ENCODE assay signal across 8 cellular contexts in genomic region chr3:16174389-16174788, GRCh38. TPM values are rescaled to one million over a fixed set of nuclear protein-coding genes. Genes with fewer than 3 reads are reported as not detected.
DNase-seq lines count a peak whose midpoint lies in the region; ATAC-seq, FAIRE-seq and TF ChIP-seq lines count a peak whose summit lies in the region.

Gene GALNT15 (plus strand): TSS chr3:16174680. CDS start chr3:16175152, 472 bp downstream.

- H3K27me3 Mint-ChIP-seq in activated T-helper 1 cell treated with anti-CD3 and anti-CD28 coated beads, Interleukin-12 subunit alpha, Interleukin-12 subunit beta, Interleukin-2, Interleukin-4 antibody, amounts not matched to agents 30 ng/mL and 10 ng/mL and 1 ng/mL, durations not matched to agents 14 hours and 24 hours and 36 hours (ENCODE audit: insufficient read depth), result peaks cover 5% of the 10 kb centered on the region

- H3K9ac ChIP-seq in HepG2 (ENCODE audit: insufficient read depth, low read depth, low read length), result no peak within 1 kb of the TSS

- no peak for TF ChIP-seq CTCF in HepG2 (CRISPR knock-in tag; IDR thresholded peaks at IDR 0.05)

- H3K9me3 ChIP-seq in HepG2 (ENCODE audit: low read length), result no peaks in the 10 kb centered on the region

- no peaks in the 10 kb centered on the region for H4K20me1 ChIP-seq in HepG2 (ENCODE audit: insufficient read depth, low read length)

- ATAC-seq in HepG2, result peak; percentile 32; the same call in 2 of the 3 replicates

- H2AFZ ChIP-seq in HepG2 (ENCODE audit: low read length), result no peak within 1 kb of the TSS

- 0% methylated on average over 5 of the region's 8 CpGs for WGBS in HepG2 (ENCODE audit: low lambda C conversion rate)

- DNase-seq in NCI-H226 (peak; percentile 58), dermis blood vessel endothelial cell (peak; percentile 90), HepG2 (ENCODE audit: low spot score) (no peak), SHP77 treated with DMSO at 0.1 percent for 48 hours (lab: John Stamatoyannopoulos, UW) (no peak), activated T-cell treated with anti-CD3 and anti-CD28 coated beads for 4 hours (no peak)
- no peak for DNase-seq in central memory CD4-positive, alpha-beta T cell
- DNase-seq in activated T-helper 1 cell treated with anti-CD3 and anti-CD28 coated beads, Interleukin-12 subunit alpha, Interleukin-12 subunit beta, Interleukin-2, Interleukin-4 antibody, amounts not matched to agents 30 ng/mL and 10 ng/mL and 1 ng/mL, durations not matched to agents 14 hours and 24 hours and 36 hours (ENCODE audit: low spot score), result no peak

- no peak for FAIRE-seq in HepG2 (lab: Jason Lieb, UNC)

- H3K4me3 ChIP-seq in HepG2 (replicated peaks in 1 of 3; ENCODE audit: insufficient read depth in 1 of 3, low read depth in 2 of 3, low read length in 3 of 3), result no peak within 1 kb of the TSS

- no peaks in the 10 kb centered on the region for H3K36me3 Mint-ChIP-seq in activated T-helper 1 cell treated with anti-CD3 and anti-CD28 coated beads, Interleukin-12 subunit alpha, Interleukin-12 subunit beta, Interleukin-2, Interleukin-4 antibody, amounts not matched to agents 30 ng/mL and 10 ng/mL and 1 ng/mL, durations not matched to agents 14 hours and 24 hours and 36 hours (ENCODE audit: low read depth)

- H3K4me2 ChIP-seq in HepG2 (ENCODE audit: low read depth, low read length), result no peak within 1 kb of the TSS

- intact Hi-C loops in HepG2 (cut with micrococcal nuclease; ENCODE audit: unreplicated experiment), result no loop called here
- intact Hi-C loops in activated T-helper 1 cell treated with anti-CD3 and anti-CD28 coated beads, Interleukin-12 subunit alpha, Interleukin-12 subunit beta, Interleukin-2, Interleukin-4 antibody, amounts not matched to agents 30 ng/mL and 10 ng/mL and 1 ng/mL, durations not matched to agents 14 hours and 24 hours and 36 hours (cut with micrococcal nuclease), result no loop called here

- peaks cover 3 to 66% of the 10 kb centered on the region in 2 experiments; a peak in 3 of 5 replicates for H3K27me3 ChIP-seq in HepG2 (ENCODE audit: control insufficient read depth in 1 of 2, insufficient read depth in 2 of 2, low read length in 2 of 2)

- H3K4me1 Mint-ChIP-seq in activated T-helper 1 cell treated with anti-CD3 and anti-CD28 coated beads, Interleukin-12 subunit alpha, Interleukin-12 subunit beta, Interleukin-2, Interleukin-4 antibody, amounts not matched to agents 30 ng/mL and 10 ng/mL and 1 ng/mL, durations not matched to agents 14 hours and 24 hours and 36 hours (ENCODE audit: low read depth), result no peaks in the 10 kb centered on the region

- POLR2A ChIA-PET in HepG2 (lab: Yijun Ruan, JAX), result interaction anchor here (1.0 kb wide), 1 partner anchor 114 kb away, joined by 3 read pairs; no protein-coding TSS in a partner anchor

- H3K27ac ChIP-seq in HepG2 (ENCODE audit: extremely low read length, insufficient read depth, low read length) (no peak within 1 kb of the TSS), temporal lobe (ENCODE audit: low read depth, low read length) (peak within 1 kb of the TSS; percentile 93)

- H3K79me2 ChIP-seq in HepG2 (ENCODE audit: insufficient read depth, low read length), result no peaks in the 10 kb centered on the region

- H3K9me3 Mint-ChIP-seq in activated T-helper 1 cell treated with anti-CD3 and anti-CD28 coated beads, Interleukin-12 subunit alpha, Interleukin-12 subunit beta, Interleukin-2, Interleukin-4 antibody, amounts not matched to agents 30 ng/mL and 10 ng/mL and 1 ng/mL, durations not matched to agents 14 hours and 24 hours and 36 hours, result no peaks in the 10 kb centered on the region

- in situ Hi-C loops in HepG2 (cut with HindIII; ENCODE audit: extremely low pct_ligation_motif_present, low pct_unique_long_range_greater_than_20kb), result loop anchor here (5.0 kb wide), 1 partner anchor 122 kb away; no protein-coding TSS in a partner anchor

- H3K4me1 ChIP-seq in HepG2 (ENCODE audit: insufficient read depth, low read length), result peaks cover 18% of the 10 kb centered on the region

- TF ChIP-seq EP300 in HepG2 (IDR thresholded peaks at IDR 0.05; ENCODE audit: low read depth in 2 of 2, low read length in 2 of 2) (no peak), HepG2 (CRISPR knock-in tag; IDR thresholded peaks at IDR 0.05; ENCODE audit: borderline replicate concordance) (no peak)

- H3K36me3 ChIP-seq in HepG2 (replicated peaks in 1 of 2; ENCODE audit: control insufficient read depth in 1 of 2, insufficient read depth in 2 of 2, low read length in 2 of 2), result no peaks in the 10 kb centered on the region

- CTCF ChIA-PET in HepG2 (lab: Yijun Ruan, JAX; ENCODE audit: low intra/inter-chr PET ratio, low total read pairs), result interaction anchor here (1.3 kb wide), 1 partner anchor 126 kb away, joined by 3 read pairs; no protein-coding TSS in a partner anchor

- no peak within 1 kb of the TSS for H3K4me3 Mint-ChIP-seq in activated T-helper 1 cell treated with anti-CD3 and anti-CD28 coated beads, Interleukin-12 subunit alpha, Interleukin-12 subunit beta, Interleukin-2, Interleukin-4 antibody, amounts not matched to agents 30 ng/mL and 10 ng/mL and 1 ng/mL, durations not matched to agents 14 hours and 24 hours and 36 hours

- BruUV-seq in HepG2 (replicated peaks; lab: Mats Ljungman, UMichigan), result no TSS peak

- no peak for TF ChIP-seq POLR2A in HepG2 (IDR thresholded peaks at IDR 0.05; ENCODE audit: insufficient read depth in 1 of 2, low read depth in 2 of 2, low read length in 2 of 2)

- TF ChIP-seq RAD21 in HepG2 (CRISPR knock-in tag; IDR thresholded peaks at IDR 0.05), result no peak

- no peak within 1 kb of the TSS for H3K27ac Mint-ChIP-seq in activated T-helper 1 cell treated with anti-CD3 and anti-CD28 coated beads, Interleukin-12 subunit alpha, Interleukin-12 subunit beta, Interleukin-2, Interleukin-4 antibody, amounts not matched to agents 30 ng/mL and 10 ng/mL and 1 ng/mL, durations not matched to agents 14 hours and 24 hours and 36 hours

TF ChIP-seq in HepG2, 621 proteins besides CTCF, POLR2A, EP300 and RAD21 (continues in another document):
- no peak for TF ChIP-seq SMAD9 (CRISPR knock-in tag; IDR thresholded peaks at IDR 0.05)
- TF ChIP-seq PAX8 (CRISPR knock-in tag; IDR thresholded peaks at IDR 0.05; ENCODE audit: borderline replicate concordance), result no peak
- no peak for TF ChIP-seq ZKSCAN5 (CRISPR knock-in tag; IDR thresholded peaks at IDR 0.05)
- TF ChIP-seq ZBTB42 (CRISPR knock-in tag; IDR thresholded peaks at IDR 0.05), result no peak
- no peak for TF ChIP-seq ZNF430 (CRISPR knock-in tag; IDR thresholded peaks at IDR 0.05)
- TF ChIP-seq ZBTB3 (CRISPR knock-in tag; IDR thresholded peaks at IDR 0.05; ENCODE audit: borderline replicate concordance, low read depth), result no peak
- TF ChIP-seq KDM1A (CRISPR knock-in tag; IDR thresholded peaks at IDR 0.05), result no peak
- no peak for TF ChIP-seq RBM39 (IDR thresholded peaks at IDR 0.05; ENCODE audit: low read depth, low read length, poor library complexity, severe bottlenecking)

RNA-seq across cellular contexts. Expression of gene GALNT15, which starts in this region (rescaled TPM):
- total RNA-seq in dermis blood vessel endothelial cell, result 104 and 175 TPM in 2 replicates
- total RNA-seq in HepG2 (2016; rRNA removed; fragmentation: Illumina TruSeq; extraction: Trizol), result 0.02 TPM in 1 of 2 replicates, not detected in the other
- not detected in 2 replicates for total RNA-seq in HepG2 (2016; cell fraction: cytosol; rRNA removed; fragmentation: Illumina TruSeq; extraction: Trizol; ENCODE audit: low read depth)
- 0.07 TPM in 1 of 2 replicates, not detected in the other for total RNA-seq in HepG2 (2016; cell fraction: insoluble cytoplasmic fraction; rRNA removed; fragmentation: Illumina TruSeq; extraction: Trizol)
- 0.17 TPM in 1 of 2 replicates, not detected in the other for total RNA-seq in HepG2 (2016; cell fraction: membrane; rRNA removed; fragmentation: Illumina TruSeq; extraction: Trizol)
- not detected in 2 replicates for total RNA-seq in HepG2 (2016; cell fraction: nucleus; rRNA removed; fragmentation: Illumina TruSeq; extraction: Trizol)
- polyA plus RNA-seq in HepG2 (2011; rRNA removed), result 0.04 and 0.05 TPM in 2 replicates
- 0.05 and 0.13 TPM in 2 replicates for polyA plus RNA-seq in HepG2 (2011; cell fraction: cytosol; rRNA removed)
- 0.05 and 0.16 TPM in 2 replicates for polyA plus RNA-seq in HepG2 (2011; cell fraction: nucleus; rRNA removed)
- polyA plus RNA-seq in HepG2 (2012), result 0.17 and 0.23 TPM in 2 replicates
- not detected in 2 replicates for polyA plus RNA-seq in HepG2 (2016; cell fraction: cytosol; fragmentation: Illumina TruSeq; extraction: Trizol; ENCODE audit: low read depth)
- polyA plus RNA-seq in HepG2 (2016; cell fraction: insoluble cytoplasmic fraction; fragmentation: Illumina TruSeq; extraction: Trizol; ENCODE audit: low read depth), result 0.09 TPM in 1 of 2 replicates, not detected in the other
- polyA plus RNA-seq in HepG2 (2016; cell fraction: membrane; fragmentation: Illumina TruSeq; extraction: Trizol; ENCODE audit: low read depth), result not detected in 2 replicates
- not detected in 2 replicates for polyA plus RNA-seq in HepG2 (2016; cell fraction: nucleus; fragmentation: Illumina TruSeq; extraction: Trizol; ENCODE audit: insufficient read depth, low read depth)
- polyA minus RNA-seq in HepG2 (2011; rRNA and poly(A)+ RNA removed; ENCODE audit: low replicate concordance), result 0.05 and 0.16 TPM in 2 replicates
- polyA minus RNA-seq in HepG2 (2011; cell fraction: cytosol; rRNA and poly(A)+ RNA removed), result not detected in 2 replicates
- 0.26 and 0.62 TPM in 2 replicates for polyA minus RNA-seq in HepG2 (2011; cell fraction: nucleus; rRNA and poly(A)+ RNA removed)
- total RNA-seq in temporal lobe, result 2.2 TPM
- not detected in 2 replicates for total RNA-seq in activated T-helper 1 cell treated with anti-CD3 and anti-CD28 coated beads, Interleukin-12 subunit alpha, Interleukin-12 subunit beta, Interleukin-2, Interleukin-4 antibody, amounts not matched to agents 30 ng/mL and 10 ng/mL and 1 ng/mL, durations not matched to agents 14 hours and 24 hours and 36 hours

Comparison
In these comparisons a context has a peak if more than half of its experiments do, and no peak if none do; other contexts are left out.
1. RNA of gene GALNT15 (total RNA-seq): 104 to 175 TPM in dermis blood vessel endothelial cell; 2.2 TPM in temporal lobe (single experiment), 0.02 to 0.17 TPM in HepG2 and not detected in activated T-helper 1 cell treated with anti-CD3 and anti-CD28 coated beads, Interleukin-12 subunit alpha, Interleukin-12 subunit beta, Interleukin-2, Interleukin-4 antibody, amounts not matched to agents 30 ng/mL and 10 ng/mL and 1 ng/mL, durations not matched to agents 14 hours and 24 hours and 36 hours; every median in the first group is over 10 times any median in the second.
2. Peak in ATAC-seq in HepG2; RNA of the gene not detected or under 1 TPM.
3. DNase-seq: peak in NCI-H226 (single experiment) and dermis blood vessel endothelial cell (single experiment); none in HepG2 (single experiment), SHP77 treated with DMSO at 0.1 percent for 48 hours (single experiment), central memory CD4-positive, alpha-beta T cell (single experiment), activated T-helper 1 cell treated with anti-CD3 and anti-CD28 coated beads, Interleukin-12 subunit alpha, Interleukin-12 subunit beta, Interleukin-2, Interleukin-4 antibody, amounts not matched to agents 30 ng/mL and 10 ng/mL and 1 ng/mL, durations not matched to agents 14 hours and 24 hours and 36 hours (single experiment) and activated T-cell treated with anti-CD3 and anti-CD28 coated beads for 4 hours (single experiment).